In the genomic region with DNA sequence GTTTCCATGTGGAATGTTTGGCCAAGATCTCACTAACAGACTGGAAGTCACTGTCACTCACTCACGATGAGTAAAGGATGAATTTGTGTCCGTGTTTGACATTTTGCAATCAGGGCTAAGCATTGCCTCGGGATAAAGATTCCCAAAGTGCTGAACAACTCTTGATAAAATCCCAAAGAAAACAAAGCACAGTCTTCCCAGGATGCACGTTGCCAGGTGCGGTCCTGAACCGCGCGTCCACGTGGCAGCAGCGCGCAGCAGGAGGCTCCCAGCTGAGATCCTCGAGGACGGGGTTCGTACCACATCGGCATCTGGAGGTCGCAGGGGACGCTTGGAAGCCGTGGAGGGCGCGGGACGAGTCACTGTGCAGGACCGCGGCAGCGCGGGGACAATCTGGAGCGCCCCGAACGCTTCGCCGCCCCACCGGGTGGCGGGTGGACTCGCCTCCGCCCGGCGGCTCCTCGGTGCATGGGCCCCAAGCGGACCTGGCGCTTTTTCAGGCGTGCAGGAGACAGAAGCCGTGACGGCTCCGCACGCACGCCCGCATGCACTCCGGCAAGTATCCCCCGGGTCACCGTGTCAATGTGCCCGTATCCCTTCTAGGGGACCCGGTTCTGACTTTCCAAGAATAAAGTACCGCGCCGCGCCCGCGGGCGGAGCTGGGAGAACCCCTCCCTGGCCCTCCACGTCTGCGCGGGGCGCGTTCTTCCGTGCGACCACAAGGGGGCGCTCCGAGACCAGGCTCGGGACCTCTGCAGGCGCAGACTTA, we compare ENCODE assay signal across 8 cellular contexts. TPM values are rescaled to one million over a fixed set of nuclear protein-coding genes. Genes with fewer than 3 reads are reported as not detected.
DNase-seq lines count a peak whose midpoint lies in the region; ATAC-seq, FAIRE-seq and TF ChIP-seq lines count a peak whose summit lies in the region.

No MANE protein-coding gene starts in this region.

- WGBS in iPS DF 6.9 (ENCODE audit: insufficient coverage, insufficient read length), result no CpG with 5 or more reads among the region's 69 CpGs

- H3K4me3 ChIP-seq in GM12865 (ENCODE audit: low read depth, low read length) (peak overlapping the region; percentile 15), adipocyte (ENCODE audit: low read length) (peak overlapping the region; percentile 81), iPS DF 6.9 (ENCODE audit: low read length) (peak overlapping the region; percentile 41; the same call in 1 of the 2 replicates), skeletal muscle tissue (ENCODE audit: low read length in 3 of 3) (peak overlapping the region; percentile 30 to 70 (median 41))

- H3K9me3 ChIP-seq in adipocyte (ENCODE audit: control insufficient read depth, low read length), result no peaks in the 10 kb centered on the region
- no peaks in the 10 kb centered on the region for H3K9me3 ChIP-seq in iPS DF 6.9 (ENCODE audit: control insufficient read depth, insufficient read depth, low read length)
- no peaks in the 10 kb centered on the region for H3K9me3 ChIP-seq in skeletal muscle tissue (ENCODE audit: control insufficient read depth in 3 of 3, low read length in 3 of 3)

- H3K4me1 ChIP-seq in adipocyte (ENCODE audit: control insufficient read depth, insufficient read depth, low read length), result peaks cover 32% of the 10 kb centered on the region
- H3K4me1 ChIP-seq in iPS DF 6.9 (ENCODE audit: control insufficient read depth, insufficient read depth, low read length), result no peaks in the 10 kb centered on the region; the same call in 1 of the 2 replicates
- H3K4me1 ChIP-seq in skeletal muscle tissue (ENCODE audit: control insufficient read depth in 3 of 3, insufficient read depth in 3 of 3, low read length in 3 of 3), result peaks cover 6 to 32% (median 23%) of the 10 kb centered on the region in 3 donors

- H3K9ac ChIP-seq in adipocyte (ENCODE audit: low read length) (peak overlapping the region; percentile 66), skeletal muscle tissue (ENCODE audit: low read depth in 1 of 3, low read length in 3 of 3) (peak overlapping the region in 1 of 3 donors; percentile 33)

- H3K27me3 ChIP-seq in adipocyte (replicated peaks; ENCODE audit: control insufficient read depth, insufficient read depth, low read length) (peaks cover 17% of the 10 kb centered on the region), iPS DF 6.9 (ENCODE audit: control insufficient read depth, insufficient read depth, low read length) (peaks cover 4% of the 10 kb centered on the region; the same call in 1 of the 2 replicates), skeletal muscle tissue (ENCODE audit: control insufficient read depth in 3 of 3, insufficient read depth in 3 of 3, low read length in 3 of 3) (peaks cover 18 to 36% (median 36%) of the 10 kb centered on the region in 3 donors)

- FAIRE-seq in RCC 7860 (lab: Jason Lieb, UNC), result no peak

- peak; percentile 92 for TF ChIP-seq CTCF in GM12865 (IDR thresholded peaks at IDR 0.05; ENCODE audit: insufficient read depth, low read depth, low read length, missing control alignments)

- H3K27ac ChIP-seq in iPS DF 6.9 (ENCODE audit: low read length) (no peak overlapping the region), skeletal muscle tissue (ENCODE audit: low read depth, low read length) (no peak overlapping the region), caudate nucleus (ENCODE audit: low read depth, low read length) (no peak overlapping the region)

- no peaks in the 10 kb centered on the region for H3K36me3 ChIP-seq in adipocyte (ENCODE audit: control insufficient read depth, insufficient read depth, low read length, severe bottlenecking)
- H3K36me3 ChIP-seq in iPS DF 6.9 (ENCODE audit: control insufficient read depth, insufficient read depth, low read length), result no peaks in the 10 kb centered on the region
- H3K36me3 ChIP-seq in skeletal muscle tissue (ENCODE audit: control insufficient read depth in 3 of 3, insufficient read depth in 3 of 3, low read length in 3 of 3), result no peaks in the 10 kb centered on the region

- DNase-seq in GM12865 (ENCODE audit: low read depth) (peak; percentile 85), RCC 7860 (ENCODE audit: low spot score) (peak; percentile 72), adipocyte (ENCODE audit: low read depth) (peak; percentile 94), iPS DF 6.9 (ENCODE audit: low read depth, low spot score) (no peak), amniotic stem cell (lab: John Stamatoyannopoulos, UW) (no peak), caudate nucleus (lab: John Stamatoyannopoulos, UW) (no peak)

- ATAC-seq in HG02678 (IDR thresholded peaks at IDR 0.05; ENCODE audit: unreplicated experiment), result peak; percentile 93

RNA-seq across cellular contexts. Expression of a gene that starts 17.7 kb away (rescaled TPM):
- total RNA-seq in skeletal muscle tissue, result not detected

RNA-seq across cellular contexts. Expression of a gene that starts 36.1 kb away (rescaled TPM):
- 0.52 TPM for total RNA-seq in skeletal muscle tissue

Comparison
In these comparisons a context has a peak if more than half of its experiments do, and no peak if none do; other contexts are left out.
1. DNase-seq: peak in GM12865 (single experiment), RCC 7860 (single experiment) and adipocyte (single experiment); none in iPS DF 6.9 (single experiment), amniotic stem cell (single experiment) and caudate nucleus (0 of 61).
2. H3K4me3 ChIP-seq: peak in every context shown above with its lines; median percentile 81 in adipocyte; 41 in iPS DF 6.9; 41 in skeletal muscle tissue; 15 in GM12865.